In the genomic region with DNA sequence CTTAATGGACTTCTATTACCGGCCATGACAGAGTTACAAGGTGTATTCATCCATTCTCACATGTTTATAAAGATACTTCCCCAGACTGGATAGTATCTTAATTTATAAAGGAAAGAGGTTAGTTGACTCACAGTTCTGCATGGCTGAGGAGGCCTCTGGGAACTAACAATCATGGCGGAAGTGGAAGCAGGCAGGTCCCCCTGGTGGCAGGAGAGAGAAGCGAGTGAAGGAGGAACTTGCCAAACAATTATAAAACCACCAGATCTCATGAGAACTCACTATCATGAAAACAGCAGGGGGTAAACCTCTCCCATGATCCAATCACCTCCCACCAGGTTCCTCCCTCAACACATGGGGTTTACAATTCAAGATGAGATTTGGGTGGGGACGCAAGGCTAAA, we compare ENCODE assay signal across 12 cellular contexts.
A peak's percentile ranks its signal among the peaks of the same experiment; 100 is the strongest.
DNase-seq lines count a peak whose midpoint lies in the region; ATAC-seq and TF ChIP-seq lines count a peak whose summit lies in the region.
"Had no signal": no experiment of that assay in that cellular context is flagged by ENCODE, and none has a peak within 500 bp of the region (broad histone marks: within the 10 kb centered on the region; RNA-seq: fewer than 3 reads in every experiment).

No MANE protein-coding gene starts in this region.

- H3K27me3 ChIP-seq in RWPE2 (ENCODE audit: insufficient read depth, poor library complexity, severe bottlenecking): no peaks in the 10 kb centered on the region
- H3K27me3 ChIP-seq: dorsolateral prefrontal cortex had no signal

- H3K4me3 ChIP-seq in RWPE2 (ENCODE audit: severe bottlenecking): no peak overlapping the region
- H3K4me3 ChIP-seq: dorsolateral prefrontal cortex had no signal

- no peaks in the 10 kb centered on the region for H3K36me3 ChIP-seq in RWPE2 (ENCODE audit: low read depth)

- no peak overlapping the region for H3K27ac ChIP-seq in RWPE2 (ENCODE audit: poor library complexity, severe bottlenecking)
- H3K27ac ChIP-seq: dorsolateral prefrontal cortex, HL-60 had no signal

- TF ChIP-seq CTCF in RWPE2 (IDR thresholded peaks at IDR 0.05; ENCODE audit: poor library complexity, severe bottlenecking) (peak; percentile 14), mesothelial cell of epicardium (IDR thresholded peaks at IDR 0.05; ENCODE audit: unreplicated experiment) (peak; percentile 34)

- ATAC-seq in HG02798 (IDR thresholded peaks at IDR 0.05; ENCODE audit: poor library complexity, unreplicated experiment): peak; percentile 81
- no peak for ATAC-seq in RWPE2 (ENCODE audit: low read depth)
- ATAC-seq in GM18861 (IDR thresholded peaks at IDR 0.05; ENCODE audit: unreplicated experiment): no peak
- no peak for ATAC-seq in HG03469 (IDR thresholded peaks at IDR 0.05; ENCODE audit: unreplicated experiment)
- ATAC-seq: naive thymus-derived CD4-positive, alpha-beta T cell had no signal

- no peak overlapping the region for H3K27ac Mint-ChIP-seq in mesothelial cell of epicardium
- H3K27ac Mint-ChIP-seq: stimulated activated naive CD8-positive, alpha-beta T cell treated with anti-CD3 and anti-CD28 coated beads, Interleukin-15, Interleukin-2, amounts not matched to agents 100 ng/mL and 50 ng/mL, for 24 hours had no signal

- H3K4me1 ChIP-seq in RWPE2 (ENCODE audit: insufficient read depth, poor library complexity, severe bottlenecking): peaks cover 8% of the 10 kb centered on the region

- peaks cover 2% of the 10 kb centered on the region for H3K4me1 Mint-ChIP-seq in mesothelial cell of epicardium
- H3K4me1 Mint-ChIP-seq: naive thymus-derived CD4-positive, alpha-beta T cell had no signal

- DNase-seq in NCI-H82 (lab: John Stamatoyannopoulos, UW): peak; percentile 5
- no peak for DNase-seq in NCI-H82 treated with DMSO at 0.1 percent for 48 hours (lab: John Stamatoyannopoulos, UW; ENCODE audit: unreplicated experiment)
- DNase-seq in RWPE2 (ENCODE audit: low spot score): no peak
- no peak for DNase-seq in mesothelial cell of epicardium (ENCODE audit: low spot score in 2 of 2, unreplicated experiment in 2 of 2)
- DNase-seq in NOMO-1 treated with dmso at 0.1 percent for 144 hours (lab: John Stamatoyannopoulos, UW; ENCODE audit: unreplicated experiment): no peak
- DNase-seq: dorsolateral prefrontal cortex; naive thymus-derived CD4-positive, alpha-beta T cell had no signal

- no peaks in the 10 kb centered on the region for H3K36me3 Mint-ChIP-seq in mesothelial cell of epicardium
- H3K36me3 Mint-ChIP-seq: naive thymus-derived CD4-positive, alpha-beta T cell had no signal

- peaks cover 8% of the 10 kb centered on the region for H3K9me3 Mint-ChIP-seq in mesothelial cell of epicardium
- H3K9me3 Mint-ChIP-seq: stimulated activated naive CD8-positive, alpha-beta T cell treated with anti-CD3 and anti-CD28 coated beads, Interleukin-15, Interleukin-2, amounts not matched to agents 100 ng/mL and 50 ng/mL, for 24 hours had no signal

- H3K9me3 ChIP-seq in RWPE2 (ENCODE audit: severe bottlenecking): no peaks in the 10 kb centered on the region

- no peaks in the 10 kb centered on the region for H3K27me3 Mint-ChIP-seq in mesothelial cell of epicardium (ENCODE audit: low read depth)

- H3K4me3 Mint-ChIP-seq in mesothelial cell of epicardium: no peak overlapping the region
- H3K4me3 Mint-ChIP-seq: naive thymus-derived CD4-positive, alpha-beta T cell; stimulated activated naive CD8-positive, alpha-beta T cell treated with anti-CD3 and anti-CD28 coated beads, Interleukin-15, Interleukin-2, amounts not matched to agents 100 ng/mL and 50 ng/mL, for 24 hours had no signal
